10 cellular contexts compared by ENCODE assay signal in the genomic region with DNA sequence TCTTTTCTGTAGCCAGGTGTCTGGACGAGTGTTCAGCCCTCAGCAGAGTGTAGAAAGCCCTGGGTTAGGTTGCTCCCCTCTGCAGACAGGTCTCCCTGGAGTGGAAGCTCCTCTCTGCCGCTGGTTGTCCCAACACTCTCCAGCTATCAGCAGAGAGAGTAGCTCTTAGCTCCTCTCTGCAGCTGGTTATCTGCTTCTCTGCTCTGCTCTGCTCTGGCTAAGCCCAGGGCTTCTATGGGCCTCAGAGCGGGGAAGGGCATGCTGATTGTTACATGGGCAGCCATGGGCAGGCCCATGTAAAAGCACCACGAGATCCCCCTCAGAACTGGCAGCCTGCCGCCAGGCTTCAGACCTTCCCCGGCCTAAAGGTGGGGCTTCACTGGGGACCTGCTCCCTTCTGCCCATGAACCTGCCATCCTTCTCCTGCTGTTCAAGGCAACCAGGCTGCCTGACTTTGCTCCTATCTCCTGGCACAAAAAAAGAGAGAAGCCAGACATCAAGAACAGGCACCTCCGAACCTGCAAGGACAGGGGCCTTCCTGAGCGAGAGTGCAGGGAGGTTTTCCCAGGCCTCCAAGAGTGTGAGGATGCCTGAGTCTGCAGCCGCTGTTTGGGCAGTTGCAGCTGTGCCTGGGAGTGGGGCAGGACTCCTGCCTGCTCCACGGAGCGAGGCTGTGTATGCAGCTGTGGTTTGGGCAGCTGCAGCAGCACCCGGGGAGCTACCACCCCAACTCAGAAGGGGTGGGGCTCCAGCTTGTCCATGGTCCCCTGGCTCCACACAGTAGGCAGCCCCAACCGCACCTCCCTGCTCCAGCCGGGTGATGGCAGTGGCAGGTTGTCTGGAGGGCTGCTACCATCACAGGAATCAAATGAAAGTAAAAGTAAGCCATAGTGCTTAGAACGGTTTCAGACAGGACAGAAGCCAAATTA.
DNase-seq lines count a peak whose midpoint lies in the region; ATAC-seq and TF ChIP-seq lines count a peak whose summit lies in the region.
"Had no signal": no experiment of that assay in that cellular context is flagged by ENCODE, and none has a peak within 500 bp of the region (broad histone marks: within the 10 kb centered on the region; RNA-seq: fewer than 3 reads in every experiment).

No MANE protein-coding gene starts in this region.

- H3K4me1 ChIP-seq in left ventricle myocardium inferior (no peaks in the 10 kb centered on the region), OCI-LY3 (ENCODE audit: low read length) (no peaks in the 10 kb centered on the region)
- no peaks in the 10 kb centered on the region for H3K4me1 ChIP-seq in effector memory CD4-positive, alpha-beta T cell (ENCODE audit: control insufficient read depth, insufficient read depth, low read length, poor library complexity, severe bottlenecking)
- H3K4me1 ChIP-seq: BLaER1 treated with 17β-estradiol and CSF1 and Interleukin-3, amounts not matched to agents 10 nM and 100 nM had no signal

- no peak for ATAC-seq in Right ventricle myocardium inferior

- H3K9me3 ChIP-seq in left ventricle myocardium inferior (replicated peaks) (no peaks in the 10 kb centered on the region), OCI-LY3 (ENCODE audit: insufficient read depth, low read length) (no peaks in the 10 kb centered on the region)
- H3K9me3 ChIP-seq in effector memory CD4-positive, alpha-beta T cell (ENCODE audit: control insufficient read depth, low read length) = no peaks in the 10 kb centered on the region
- H3K9me3 ChIP-seq: BLaER1 treated with 17β-estradiol and CSF1 and Interleukin-3, amounts not matched to agents 10 nM and 100 nM had no signal

- no peak overlapping the region; the same call in 1 of the 2 replicates for H3K9ac ChIP-seq in OCI-LY3 (ENCODE audit: low read length)
- H3K9ac ChIP-seq: BLaER1 treated with 17β-estradiol and CSF1 and Interleukin-3, amounts not matched to agents 10 nM and 100 nM had no signal

- intact Hi-C loops in left ventricle myocardium inferior (cut with micrococcal nuclease) (no loop called here), Right ventricle myocardium inferior (cut with DNase I) (no loop called here), head of caudate nucleus (cut with DNase I) (no loop called here)

- peak overlapping the region; percentile 62 for H3K4me2 ChIP-seq in OCI-LY3 (ENCODE audit: low read length)

- H2AFZ ChIP-seq in OCI-LY3 (ENCODE audit: low read depth, low read length) = peak overlapping the region; percentile 89

- H3K79me2 ChIP-seq in OCI-LY3 (ENCODE audit: low read length) = no peaks in the 10 kb centered on the region

- H3K36me3 ChIP-seq in left ventricle myocardium inferior (no peaks in the 10 kb centered on the region), OCI-LY3 (replicated peaks; ENCODE audit: low read depth, low read length) (no peaks in the 10 kb centered on the region)
- H3K36me3 ChIP-seq in effector memory CD4-positive, alpha-beta T cell (ENCODE audit: control insufficient read depth, insufficient read depth, low read length) = no peaks in the 10 kb centered on the region
- H3K36me3 ChIP-seq: BLaER1 treated with 17β-estradiol and CSF1 and Interleukin-3, amounts not matched to agents 10 nM and 100 nM had no signal

- H3K27ac ChIP-seq in left ventricle myocardium inferior (replicated peaks) (no peak overlapping the region), OCI-LY3 (ENCODE audit: low read length) (no peak overlapping the region)
- H3K27ac ChIP-seq in effector memory CD4-positive, alpha-beta T cell (ENCODE audit: insufficient read depth, low read length, poor library complexity, severe bottlenecking) = no peak overlapping the region
- H3K27ac ChIP-seq: BLaER1 treated with 17β-estradiol and CSF1 and Interleukin-3, amounts not matched to agents 10 nM and 100 nM; epithelial cell of prostate had no signal

- no peaks in the 10 kb centered on the region for H3K27me3 ChIP-seq in left ventricle myocardium inferior (ENCODE audit: low read depth)
- H3K27me3 ChIP-seq in OCI-LY3 (ENCODE audit: low read depth, low read length) = no peaks in the 10 kb centered on the region
- H3K27me3 ChIP-seq in effector memory CD4-positive, alpha-beta T cell (replicated peaks; ENCODE audit: control insufficient read depth, insufficient read depth, low read length, poor library complexity, severe bottlenecking) = no peaks in the 10 kb centered on the region
- H3K27me3 ChIP-seq: BLaER1 treated with 17β-estradiol and CSF1 and Interleukin-3, amounts not matched to agents 10 nM and 100 nM had no signal

- DNase-seq in left ventricle myocardium inferior = no peak
- no peak for DNase-seq in Right ventricle myocardium inferior (ENCODE audit: missing footprints)
- peak; percentile 25 to 92 (median 76) for DNase-seq in head of caudate nucleus
- DNase-seq in SIG-M5 treated with dmso at 0.1 percent for 504 hours (lab: John Stamatoyannopoulos, UW; ENCODE audit: unreplicated experiment) = no peak
- no peak for DNase-seq in NCI-H1930 (lab: John Stamatoyannopoulos, UW)
- no peak for DNase-seq in NCI-H2029 (lab: John Stamatoyannopoulos, UW)
- no peak for DNase-seq in effector memory CD4-positive, alpha-beta T cell

- peak overlapping the region; percentile 23 for H3K4me3 ChIP-seq in left ventricle myocardium inferior
- peak overlapping the region; percentile 67 for H3K4me3 ChIP-seq in OCI-LY3 (ENCODE audit: low read length)
- no peak overlapping the region for H3K4me3 ChIP-seq in effector memory CD4-positive, alpha-beta T cell (ENCODE audit: insufficient read depth, low read depth, low read length, poor library complexity, severe bottlenecking)
- H3K4me3 ChIP-seq: BLaER1 treated with 17β-estradiol and CSF1 and Interleukin-3, amounts not matched to agents 10 nM and 100 nM had no signal

- TF ChIP-seq CTCF in left ventricle myocardium inferior (IDR thresholded peaks at IDR 0.05; ENCODE audit: borderline replicate concordance) (peak; percentile 34), OCI-LY3 (IDR thresholded peaks at IDR 0.05; ENCODE audit: low read depth, low read length) (peak; percentile 41)

- H4K20me1 ChIP-seq in OCI-LY3 (ENCODE audit: insufficient read depth, low read length) = no peaks in the 10 kb centered on the region
- H4K20me1 ChIP-seq: BLaER1 treated with 17β-estradiol and CSF1 and Interleukin-3, amounts not matched to agents 10 nM and 100 nM had no signal

Comparison
In these comparisons a context has a peak if more than half of its experiments do, and no peak if none do; other contexts are left out.
1. DNase-seq: peak in head of caudate nucleus (42 of 42); none in left ventricle myocardium inferior (single experiment), Right ventricle myocardium inferior (single experiment), SIG-M5 treated with dmso at 0.1 percent for 504 hours (single experiment), NCI-H1930 (0 of 2), NCI-H2029 (single experiment) and effector memory CD4-positive, alpha-beta T cell (0 of 3).